In the genomic region with DNA sequence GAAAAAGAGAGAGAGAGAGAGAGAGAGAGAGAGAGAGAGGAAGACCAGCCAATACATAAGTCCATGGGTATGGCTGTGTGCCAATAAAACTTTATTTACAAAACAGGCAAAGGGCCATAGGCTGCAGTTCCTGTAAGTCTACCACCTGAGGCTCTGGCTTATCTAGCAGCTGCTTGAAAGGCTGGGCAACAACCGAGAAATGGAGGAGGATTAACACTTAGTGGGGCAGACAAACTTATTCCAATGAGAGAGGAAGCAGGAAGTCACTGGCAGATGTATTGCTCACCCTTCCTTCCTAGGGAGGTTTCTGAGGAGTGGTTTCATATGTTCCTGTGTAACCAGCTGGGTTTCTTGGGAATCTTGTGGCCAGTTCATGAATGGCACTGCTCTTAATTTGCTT, we compare ENCODE assay signal across 21 cellular contexts. TPM values are rescaled to one million over a fixed set of nuclear protein-coding genes. Genes with fewer than 3 reads are reported as not detected.
A peak's percentile ranks its signal among the peaks of the same experiment; 100 is the strongest.
DNase-seq lines count a peak whose midpoint lies in the region; ATAC-seq, FAIRE-seq and TF ChIP-seq lines count a peak whose summit lies in the region.
"Had no signal": no experiment of that assay in that cellular context is flagged by ENCODE, and none has a peak within 500 bp of the region (broad histone marks: within the 10 kb centered on the region; RNA-seq: fewer than 3 reads in every experiment).

No MANE protein-coding gene starts in this region.

- H3K79me2 ChIP-seq in endothelial cell of umbilical vein (ENCODE audit: control insufficient read depth, insufficient read depth, low read length), result no peaks in the 10 kb centered on the region

- H3K27me3 Mint-ChIP-seq in MCF 10A (ENCODE audit: insufficient read depth, unreplicated experiment) (no peaks in the 10 kb centered on the region), CD14-positive monocyte (ENCODE audit: low read depth in 3 of 3) (peaks cover 47 to 82% (median 67%) of the 10 kb centered on the region in 3 donors)

- H3K4me2 ChIP-seq in endothelial cell of umbilical vein (ENCODE audit: insufficient read depth, low read length), result peak overlapping the region; percentile 23

- TF ChIP-seq CTCF in MCF 10A (IDR thresholded peaks at IDR 0.05; ENCODE audit: unreplicated experiment) (no peak), breast epithelium (IDR thresholded peaks at IDR 0.05) (no peak), endothelial cell of umbilical vein (IDR thresholded peaks at IDR 0.05; ENCODE audit: extremely low read depth in 1 of 2, insufficient read depth in 1 of 2, low read depth in 1 of 2, low read length in 2 of 2) (no peak), CD14-positive monocyte (IDR thresholded peaks at IDR 0.05) (no peak)

- H3K9me3 Mint-ChIP-seq in MCF 10A (ENCODE audit: unreplicated experiment) (peaks cover 5% of the 10 kb centered on the region), CD14-positive monocyte (peaks cover 0 to 8% (median 2%) of the 10 kb centered on the region in 7 donors)
- H3K9me3 Mint-ChIP-seq: activated naive CD8-positive, alpha-beta T cell treated with anti-CD3 and anti-CD28 coated beads, Interleukin-2, amount 10 ng/mL, durations not matched to agents 7 days and 5 days; activated T-helper 2 cell treated with anti-CD3 and anti-CD28 coated beads, Interferon-gamma antibody, Interleukin-2, Interleukin-4, amounts not matched to agents 10 μg/mL and 5 μg/mL and 100 μg/mL, durations not matched to agents 14 hours and 24 hours and 36 hours; dendritic cell treated with granulocyte-macrophage colony-stimulating factor and Interleukin-4, amounts not matched to agents 40 ng/mL and 50 ng/mL, for 4 days; T-helper 2 cell treated with Interferon-gamma antibody and Interleukin-4, amounts not matched to agents 5 μg/mL and 100 μg/mL, for 36 hours had no signal

- H3K27ac Mint-ChIP-seq in MCF 10A (ENCODE audit: low read depth, unreplicated experiment), result no peak overlapping the region
- no peak overlapping the region for H3K27ac Mint-ChIP-seq in CD14-positive monocyte
- H3K27ac Mint-ChIP-seq: activated naive CD8-positive, alpha-beta T cell treated with anti-CD3 and anti-CD28 coated beads, Interleukin-2, amount 10 ng/mL, durations not matched to agents 7 days and 5 days; activated T-helper 2 cell treated with anti-CD3 and anti-CD28 coated beads, Interferon-gamma antibody, Interleukin-2, Interleukin-4, amounts not matched to agents 10 μg/mL and 5 μg/mL and 100 μg/mL, durations not matched to agents 14 hours and 24 hours and 36 hours; dendritic cell treated with granulocyte-macrophage colony-stimulating factor and Interleukin-4, amounts not matched to agents 40 ng/mL and 50 ng/mL, for 4 days; T-helper 2 cell treated with Interferon-gamma antibody and Interleukin-4, amounts not matched to agents 5 μg/mL and 100 μg/mL, for 36 hours had no signal

- H3K4me1 ChIP-seq in breast epithelium, result no peaks in the 10 kb centered on the region
- peaks cover 25% of the 10 kb centered on the region for H3K4me1 ChIP-seq in endothelial cell of umbilical vein (ENCODE audit: control insufficient read depth, extremely low read depth, insufficient read depth, low read length)
- H3K4me1 ChIP-seq: suprapubic skin had no signal

- DNase-seq in MCF 10A (ENCODE audit: unreplicated experiment), result peak; percentile 13
- no peak for DNase-seq in breast epithelium (ENCODE audit: low spot score in 2 of 2)
- DNase-seq in NCI-H226, result peak; percentile 5
- peak; percentile 72 for DNase-seq in endothelial cell of umbilical vein (ENCODE audit: low read depth, low spot score)
- peak; percentile 21 for DNase-seq in renal cortical epithelial cell (ENCODE audit: low read depth)
- DNase-seq in CD14-positive monocyte (ENCODE audit: low spot score), result no peak
- DNase-seq in NCI-H1417 (lab: John Stamatoyannopoulos, UW), result no peak
- DNase-seq in Right ventricle myocardium inferior (ENCODE audit: missing footprints), result no peak
- DNase-seq: activated naive CD8-positive, alpha-beta T cell treated with anti-CD3 and anti-CD28 coated beads, Interleukin-2, amount 10 ng/mL, durations not matched to agents 7 days and 5 days; DMS153; left ventricle myocardium superior; NCI-H1105 treated with DMSO at 0.1 percent for 48 hours; NCI-H2171 had no signal

- intact Hi-C loops in MCF 10A (cut with micrococcal nuclease) (no loop called here), breast epithelium (cut with DNase I; ENCODE audit: low total_unique reads) (no loop called here), endothelial cell of umbilical vein (cut with micrococcal nuclease) (loop anchor here (1.0 to 2.0 kb wide), 3 partner anchors 16 to 113 kb away; partner anchors contain the start of gene SHROOM2), CD14-positive monocyte (cut with micrococcal nuclease) (no loop called here), Right ventricle myocardium inferior (cut with DNase I) (no loop called here)

- no peak overlapping the region for H2AFZ ChIP-seq in endothelial cell of umbilical vein (ENCODE audit: low read depth, low read length)

- H4K20me1 ChIP-seq in endothelial cell of umbilical vein (replicated peaks; ENCODE audit: control insufficient read depth, extremely low read depth, insufficient read depth, low read length), result no peaks in the 10 kb centered on the region

- no peaks in the 10 kb centered on the region for H3K36me3 ChIP-seq in breast epithelium
- no peaks in the 10 kb centered on the region for H3K36me3 ChIP-seq in endothelial cell of umbilical vein (ENCODE audit: control insufficient read depth in 2 of 2, extremely low read depth in 1 of 2, insufficient read depth in 2 of 2, low read length in 2 of 2)
- H3K36me3 ChIP-seq: esophagus muscularis mucosa, suprapubic skin had no signal

- H3K4me3 ChIP-seq in breast epithelium, result no peak overlapping the region
- no peak overlapping the region for H3K4me3 ChIP-seq in endothelial cell of umbilical vein (replicated peaks in 1 of 3; ENCODE audit: insufficient read depth in 1 of 3, low read depth in 1 of 3, low read length in 3 of 3)
- H3K4me3 ChIP-seq: esophagus muscularis mucosa, suprapubic skin had no signal

- H3K27ac ChIP-seq in breast epithelium (no peak overlapping the region), endothelial cell of umbilical vein (ENCODE audit: insufficient read depth, low read depth, low read length) (peak overlapping the region; percentile 57)
- H3K27ac ChIP-seq: C4-2B, esophagus muscularis mucosa, suprapubic skin had no signal

- peaks cover 0 to 31% of the 10 kb centered on the region in 2 donors for H3K27me3 ChIP-seq in breast epithelium
- H3K27me3 ChIP-seq in endothelial cell of umbilical vein (ENCODE audit: control insufficient read depth in 2 of 2, insufficient read depth in 2 of 2, low read length in 2 of 2), result no peaks in the 10 kb centered on the region
- H3K27me3 ChIP-seq: suprapubic skin had no signal

- CTCF ChIA-PET in MCF 10A (lab: Yijun Ruan, JAX), result no interaction called here
- CTCF ChIA-PET in endothelial cell of umbilical vein (lab: Charles Lee), result no interaction called here

- no TSS peak for BruUV-seq in MCF 10A (replicated peaks; lab: Mats Ljungman, UMichigan)
- BruUV-seq in endothelial cell of umbilical vein (replicated peaks; lab: Mats Ljungman, UMichigan), result no TSS peak

- no peaks in the 10 kb centered on the region for H3K9me1 ChIP-seq in endothelial cell of umbilical vein (replicated peaks; ENCODE audit: control insufficient read depth, extremely low read depth, insufficient read depth, low read length)

- no peaks in the 10 kb centered on the region for H3K36me3 Mint-ChIP-seq in MCF 10A (ENCODE audit: insufficient read depth, unreplicated experiment)
- no peaks in the 10 kb centered on the region for H3K36me3 Mint-ChIP-seq in CD14-positive monocyte
- H3K36me3 Mint-ChIP-seq: activated naive CD8-positive, alpha-beta T cell treated with anti-CD3 and anti-CD28 coated beads, Interleukin-2, amount 10 ng/mL, durations not matched to agents 7 days and 5 days had no signal

- no peak for TF ChIP-seq POLR2A in breast epithelium (IDR thresholded peaks at IDR 0.05)
- TF ChIP-seq POLR2A in endothelial cell of umbilical vein (IDR thresholded peaks at IDR 0.05; ENCODE audit: low read depth, low read length), result no peak

- peak; percentile 99 for FAIRE-seq in endothelial cell of umbilical vein (lab: Jason Lieb, UNC)

- no peak overlapping the region for H3K9ac ChIP-seq in endothelial cell of umbilical vein (replicated peaks; ENCODE audit: extremely low read depth, insufficient read depth, low read length)

- POLR2A ChIA-PET in MCF 10A (lab: Yijun Ruan, JAX) (no interaction called here), endothelial cell of umbilical vein (lab: Charles Lee) (no interaction called here)

- peaks cover 2% of the 10 kb centered on the region in 2 donors for H3K9me3 ChIP-seq in breast epithelium
- H3K9me3 ChIP-seq in endothelial cell of umbilical vein (replicated peaks; ENCODE audit: control insufficient read depth, insufficient read depth, low read length), result no peaks in the 10 kb centered on the region
- H3K9me3 ChIP-seq: esophagus muscularis mucosa, suprapubic skin had no signal

- no peak for ATAC-seq in Right ventricle myocardium inferior
- ATAC-seq: activated CD4-positive, CD25-positive, alpha-beta regulatory T cell treated with anti-CD3 and anti-CD28 coated beads, Interleukin-2, amount 50 U/mL, for 24 hours; left ventricle myocardium superior had no signal

- dilution Hi-C loops in endothelial cell of umbilical vein (cut with MboI; ENCODE audit: extremely low pct_ligation_motif_present, low sequenced_read_pairs), result no loop called here

- H3K4me1 Mint-ChIP-seq in MCF 10A (ENCODE audit: insufficient read depth, unreplicated experiment) (peaks cover 5% of the 10 kb centered on the region), CD14-positive monocyte (peaks cover under 1% of the 10 kb centered on the region)

- no peak overlapping the region for H3K4me3 Mint-ChIP-seq in MCF 10A (ENCODE audit: unreplicated experiment)
- no peak overlapping the region for H3K4me3 Mint-ChIP-seq in CD14-positive monocyte
- H3K4me3 Mint-ChIP-seq: activated naive CD8-positive, alpha-beta T cell treated with anti-CD3 and anti-CD28 coated beads, Interleukin-2, amount 10 ng/mL, durations not matched to agents 7 days and 5 days; dendritic cell treated with granulocyte-macrophage colony-stimulating factor and Interleukin-4, amounts not matched to agents 40 ng/mL and 50 ng/mL, for 4 days; T-helper 2 cell treated with Interferon-gamma antibody and Interleukin-4, amounts not matched to agents 5 μg/mL and 100 μg/mL, for 36 hours had no signal

RNA-seq across cellular contexts. Expression of gene GPR143, which starts 4.7 kb away (rescaled TPM):
- total RNA-seq in MCF 10A (2022) (0.77 and 0.93 TPM in 2 replicates), breast epithelium (1 to 10 TPM in 2 of 3 donors, not detected in 1; 3.4 to 3.6 TPM), endothelial cell of umbilical vein (9.3 and 9.7 TPM in 2 replicates), renal cortical epithelial cell (33.0 and 58.2 TPM in 2 replicates), Right ventricle myocardium inferior (not detected)
- polyA plus RNA-seq in endothelial cell of umbilical vein (17.7 TPM in 2 replicates), CD14-positive monocyte (not detected)
- polyA plus RNA-seq in endothelial cell of umbilical vein (2011; cell fraction: cytosol; rRNA removed), result 10.7 and 11.1 TPM in 2 replicates
- polyA plus RNA-seq in endothelial cell of umbilical vein (2011; cell fraction: nucleus; rRNA removed), result 9.2 and 9.5 TPM in 2 replicates
- 24.0 and 53.7 TPM in 2 replicates for polyA plus RNA-seq in endothelial cell of umbilical vein (2012)
- polyA minus RNA-seq in endothelial cell of umbilical vein, result 14.8 and 31.4 TPM in 2 replicates
- not detected for polyA minus RNA-seq in endothelial cell of umbilical vein (2011; cell fraction: cytosol; rRNA and poly(A)+ RNA removed)
- polyA minus RNA-seq in endothelial cell of umbilical vein (2011; cell fraction: nucleus; rRNA and poly(A)+ RNA removed), result 4.6 and 5.7 TPM in 2 replicates
- total RNA-seq: activated naive CD8-positive, alpha-beta T cell treated with anti-CD3 and anti-CD28 coated beads, Interleukin-2, amount 10 ng/mL, durations not matched to agents 7 days and 5 days; activated T-helper 2 cell treated with anti-CD3 and anti-CD28 coated beads, Interferon-gamma antibody, Interleukin-2, Interleukin-4, amounts not matched to agents 10 μg/mL and 5 μg/mL and 100 μg/mL, durations not matched to agents 14 hours and 24 hours and 36 hours; left ventricle myocardium superior; OCI-LY7 had no signal

RNA-seq across cellular contexts. Expression of gene SHROOM2, which starts 15.9 kb away (rescaled TPM):
- total RNA-seq in MCF 10A (2022), result 1.2 and 2.2 TPM in 2 replicates
- 1 to 10 TPM in 2 of 3 donors, under 1 TPM in 1; 0.48 to 4.5 (median 3.9) TPM for total RNA-seq in breast epithelium
- total RNA-seq in endothelial cell of umbilical vein, result 10.4 and 11.8 TPM in 2 replicates
- 3.7 and 3.8 TPM in 2 replicates for polyA plus RNA-seq in endothelial cell of umbilical vein
- polyA plus RNA-seq in endothelial cell of umbilical vein (2011; cell fraction: cytosol; rRNA removed), result 4.0 and 4.2 TPM in 2 replicates
- 8.2 and 9.5 TPM in 2 replicates for polyA plus RNA-seq in endothelial cell of umbilical vein (2011; cell fraction: nucleus; rRNA removed)
- polyA plus RNA-seq in endothelial cell of umbilical vein (2012), result 7.1 and 7.9 TPM in 2 replicates
- polyA minus RNA-seq in endothelial cell of umbilical vein, result 6.6 and 6.9 TPM in 2 replicates
- not detected for polyA minus RNA-seq in endothelial cell of umbilical vein (2011; cell fraction: cytosol; rRNA and poly(A)+ RNA removed)
- polyA minus RNA-seq in endothelial cell of umbilical vein (2011; cell fraction: nucleus; rRNA and poly(A)+ RNA removed), result 9.2 and 10.8 TPM in 2 replicates
- 6.1 and 33.0 TPM in 2 replicates for total RNA-seq in renal cortical epithelial cell
- not detected for polyA plus RNA-seq in CD14-positive monocyte
- total RNA-seq in Right ventricle myocardium inferior, result 0.60 TPM
- total RNA-seq: activated naive CD8-positive, alpha-beta T cell treated with anti-CD3 and anti-CD28 coated beads, Interleukin-2, amount 10 ng/mL, durations not matched to agents 7 days and 5 days; activated T-helper 2 cell treated with anti-CD3 and anti-CD28 coated beads, Interferon-gamma antibody, Interleukin-2, Interleukin-4, amounts not matched to agents 10 μg/mL and 5 μg/mL and 100 μg/mL, durations not matched to agents 14 hours and 24 hours and 36 hours; OCI-LY7 had no signal

Comparison
In these comparisons a context has a peak if more than half of its experiments do, and no peak if none do; other contexts are left out.
1. DNase-seq: peak in MCF 10A (single experiment), NCI-H226 (single experiment), endothelial cell of umbilical vein (single experiment) and renal cortical epithelial cell (single experiment); none in breast epithelium (0 of 2), CD14-positive monocyte (single experiment), NCI-H1417 (0 of 3) and Right ventricle myocardium inferior (single experiment).